ENCODE assay signal across 14 cellular contexts in genomic region chr6:117448732-117449131, GRCh38. TPM values are rescaled to one million over a fixed set of nuclear protein-coding genes. Genes with fewer than 3 reads are reported as not detected.
DNase-seq lines count a peak whose midpoint lies in the region; ATAC-seq and TF ChIP-seq lines count a peak whose summit lies in the region.
"Had no signal": no experiment of that assay in that cellular context is flagged by ENCODE, and none has a peak within 500 bp of the region (broad histone marks: within the 10 kb centered on the region; RNA-seq: fewer than 3 reads in every experiment).

No MANE protein-coding gene starts in this region.

- intact Hi-C loops in A673 (cut with micrococcal nuclease; ENCODE audit: unreplicated experiment), result loop anchor here (1.0 to 5.0 kb wide), 2 partner anchors 154 to 384 kb away; partner anchors contain the start of gene GOPC

- CTCF ChIA-PET in A673 (lab: Charles Lee), result no interaction called here

- no peaks in the 10 kb centered on the region for H3K9me3 Mint-ChIP-seq in stimulated activated effector memory CD8-positive, alpha-beta T cell treated with anti-CD3 and anti-CD28 coated beads, Interleukin-12 subunit alpha, Interleukin-12 subunit beta, amount 100 ng/mL, for 72 hours
- H3K9me3 Mint-ChIP-seq: neural crest cell had no signal

- H3K36me3 ChIP-seq in A673 (ENCODE audit: insufficient read depth, low read length, poor library complexity, severe bottlenecking), result no peaks in the 10 kb centered on the region
- H3K36me3 ChIP-seq: colonic mucosa, Peyer's patch had no signal

- POLR2A ChIA-PET in A673 (lab: Charles Lee; ENCODE audit: low non-redundant PET), result no interaction called here

- DNase-seq in A673 (ENCODE audit: low spot score) (peak; percentile 14), HS-5 (ENCODE audit: low read depth) (peak; percentile 88), astrocyte of the hippocampus (ENCODE audit: low read depth, low spot score) (peak; percentile 93), kidney tubule cell (ENCODE audit: low spot score) (peak; percentile 91), DMS114 treated with DMSO at 0.1 percent for 48 hours (lab: John Stamatoyannopoulos, UW; ENCODE audit: unreplicated experiment) (no peak)
- DNase-seq in activated CD4-positive, alpha-beta T cell treated with anti-CD3 and anti-CD28 coated beads, Interleukin-2, amount 50 U/mL, for 48 hours, result no peak
- DNase-seq in stimulated activated effector memory CD8-positive, alpha-beta T cell treated with anti-CD3 and anti-CD28 coated beads, Interleukin-12 subunit alpha, Interleukin-12 subunit beta, amount 100 ng/mL, for 72 hours (ENCODE audit: low spot score in 2 of 2), result no peak
- DNase-seq: activated CD4-positive, CD25-positive, alpha-beta regulatory T cell; activated T-cell treated with anti-CD3 and anti-CD28 coated beads, Interleukin-2, amount 50 U/mL, for 48 hours; colonic mucosa; NCI-H2029 treated with DMSO at 0.1 percent for 48 hours; Peyer's patch had no signal

- no TSS peak for BruUV-seq in A673 (replicated peaks; lab: Mats Ljungman, UMichigan)

- no peak for ATAC-seq in GM21360 (IDR thresholded peaks at IDR 0.05; ENCODE audit: unreplicated experiment)
- no peak for ATAC-seq in stimulated activated effector memory CD8-positive, alpha-beta T cell treated with anti-CD3 and anti-CD28 coated beads, Interleukin-12 subunit alpha, Interleukin-12 subunit beta, amount 100 ng/mL, for 72 hours

- H3K4me1 ChIP-seq in A673 (ENCODE audit: insufficient read depth, low read length, poor library complexity, severe bottlenecking), result no peaks in the 10 kb centered on the region
- H3K4me1 ChIP-seq: colonic mucosa had no signal

- no peaks in the 10 kb centered on the region for H3K9me3 ChIP-seq in A673 (ENCODE audit: low read depth, low read length, poor library complexity, severe bottlenecking)
- H3K9me3 ChIP-seq: colonic mucosa, Peyer's patch had no signal

- no peak overlapping the region for H3K4me3 Mint-ChIP-seq in stimulated activated effector memory CD8-positive, alpha-beta T cell treated with anti-CD3 and anti-CD28 coated beads, Interleukin-12 subunit alpha, Interleukin-12 subunit beta, amount 100 ng/mL, for 72 hours
- H3K4me3 Mint-ChIP-seq: neural crest cell had no signal

- peaks cover 53% of the 10 kb centered on the region for H3K27me3 ChIP-seq in A673 (replicated peaks; ENCODE audit: insufficient read depth, low read depth, low read length, poor library complexity)
- H3K27me3 ChIP-seq: colonic mucosa, Peyer's patch had no signal

- H3K36me3 Mint-ChIP-seq in stimulated activated effector memory CD8-positive, alpha-beta T cell treated with anti-CD3 and anti-CD28 coated beads, Interleukin-12 subunit alpha, Interleukin-12 subunit beta, amount 100 ng/mL, for 72 hours, result no peaks in the 10 kb centered on the region

- H3K27ac Mint-ChIP-seq in stimulated activated effector memory CD8-positive, alpha-beta T cell treated with anti-CD3 and anti-CD28 coated beads, Interleukin-12 subunit alpha, Interleukin-12 subunit beta, amount 100 ng/mL, for 72 hours, result no peak overlapping the region

- no peaks in the 10 kb centered on the region for H3K4me1 Mint-ChIP-seq in stimulated activated effector memory CD8-positive, alpha-beta T cell treated with anti-CD3 and anti-CD28 coated beads, Interleukin-12 subunit alpha, Interleukin-12 subunit beta, amount 100 ng/mL, for 72 hours

- H3K4me3 ChIP-seq in A673 (ENCODE audit: low read depth, low read length, poor library complexity, severe bottlenecking), result no peak overlapping the region
- H3K4me3 ChIP-seq: colonic mucosa, Peyer's patch had no signal

- TF ChIP-seq CTCF in A673 (conservative IDR thresholded peaks at IDR 0.05; ENCODE audit: low read depth, low read length), result no peak

- no peak overlapping the region for H3K27ac ChIP-seq in A673 (ENCODE audit: low read depth, low read length, poor library complexity, severe bottlenecking)
- H3K27ac ChIP-seq: colonic mucosa, Peyer's patch had no signal

RNA-seq across cellular contexts. Expression of gene ROS1, which starts 23.0 kb away (rescaled TPM):
- not detected in 2 replicates for total RNA-seq in A673 (2021)
- total RNA-seq: neural crest cell had no signal

RNA-seq across cellular contexts. Expression of gene DCBLD1, which starts 33.7 kb away (rescaled TPM):
- total RNA-seq in A673 (2021), result 1.5 and 2.4 TPM in 2 replicates

Comparison
In these comparisons a context has a peak if more than half of its experiments do, and no peak if none do; other contexts are left out.
1. DNase-seq: peak in A673 (single experiment), HS-5 (single experiment), astrocyte of the hippocampus (single experiment) and kidney tubule cell (single experiment); none in activated CD4-positive, alpha-beta T cell treated with anti-CD3 and anti-CD28 coated beads, Interleukin-2, amount 50 U/mL, for 48 hours (0 of 2), stimulated activated effector memory CD8-positive, alpha-beta T cell treated with anti-CD3 and anti-CD28 coated beads, Interleukin-12 subunit alpha, Interleukin-12 subunit beta, amount 100 ng/mL, for 72 hours (0 of 2) and DMS114 treated with DMSO at 0.1 percent for 48 hours (single experiment).